ENCODE assay signal across 25 cellular contexts in the genomic region with DNA sequence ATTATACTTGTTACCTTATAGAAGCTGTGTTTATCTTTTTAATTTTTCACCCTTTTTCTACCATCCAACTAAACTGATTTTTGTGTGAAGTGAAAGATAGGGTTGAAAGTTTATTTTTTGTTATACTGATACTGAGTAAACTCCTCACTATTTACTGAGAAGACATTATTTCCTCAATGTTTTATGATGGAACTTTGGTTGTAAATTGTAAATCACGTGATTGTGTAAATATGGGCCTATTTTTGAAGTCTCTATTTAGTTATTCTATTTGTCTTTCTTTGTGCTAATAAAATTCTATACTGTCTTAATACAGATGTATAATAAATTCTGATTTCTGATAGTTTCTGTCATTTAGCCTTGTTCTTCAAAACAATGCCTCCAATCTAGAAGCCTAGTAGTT.
"Had no signal": no experiment of that assay in that cellular context is flagged by ENCODE, and none has a peak within 500 bp of the region (broad histone marks: within the 10 kb centered on the region; RNA-seq: fewer than 3 reads in every experiment).

No MANE protein-coding gene starts in this region.

- H3K4me1 ChIP-seq: esophagus muscularis mucosa, foreskin keratinocyte, gastrocnemius medialis, heart right ventricle, left lung had no signal

- ATAC-seq: foreskin keratinocyte; gastrocnemius medialis; heart right ventricle; left cardiac atrium; left lung; left ventricle myocardium superior; naive thymus-derived CD4-positive, alpha-beta T cell had no signal

- H3K9me3 Mint-ChIP-seq: memory B cell had no signal

- FAIRE-seq: colon, endothelial cell of umbilical vein, islet of Langerhans, keratinocyte had no signal

- H3K27me3 ChIP-seq: dorsolateral prefrontal cortex, esophagus muscularis mucosa, foreskin keratinocyte, gastrocnemius medialis, heart right ventricle, left lung had no signal

- H3K36me3 ChIP-seq: esophagus muscularis mucosa, gastrocnemius medialis, heart right ventricle, left lung had no signal

- H3K27ac Mint-ChIP-seq: memory B cell; naive thymus-derived CD4-positive, alpha-beta T cell had no signal

- H3K27ac ChIP-seq: coronary artery, dorsolateral prefrontal cortex, esophagus muscularis mucosa, foreskin keratinocyte, gastrocnemius medialis, heart right ventricle, left lung had no signal

- H3K36me3 Mint-ChIP-seq: memory B cell; naive thymus-derived CD4-positive, alpha-beta T cell had no signal

- H3K27me3 Mint-ChIP-seq: memory B cell; naive thymus-derived CD4-positive, alpha-beta T cell had no signal

- H3K4me3 Mint-ChIP-seq: memory B cell; naive thymus-derived CD4-positive, alpha-beta T cell had no signal

- H3K9me3 ChIP-seq: esophagus muscularis mucosa, gastrocnemius medialis, heart right ventricle, left lung had no signal

- DNase-seq: dermis blood vessel endothelial cell; dorsolateral prefrontal cortex; effector CD4-positive, alpha-beta T cell; effector memory CD4-positive, alpha-beta T cell; foreskin keratinocyte; gastrocnemius medialis; glutamatergic neuron; head of caudate nucleus; heart right ventricle; hippocampal formation; left cardiac atrium; left lung; left ventricle myocardium superior; mammary epithelial cell; mesendoderm; midbrain; naive thymus-derived CD4-positive, alpha-beta T cell had no signal

- H3K4me1 Mint-ChIP-seq: memory B cell; naive thymus-derived CD4-positive, alpha-beta T cell had no signal

- H3K4me3 ChIP-seq: coronary artery, dorsolateral prefrontal cortex, esophagus muscularis mucosa, gastrocnemius medialis, heart right ventricle, left lung, lung had no signal
